Comparison of ENCODE assay signal across 21 cellular contexts in genomic region chr9:121654497-121655140, GRCh38. TPM values are rescaled to one million over a fixed set of nuclear protein-coding genes. Genes with fewer than 3 reads are reported as not detected.
DNase-seq lines count a peak whose midpoint lies in the region; TF ChIP-seq lines count a peak whose summit lies in the region.
"Had no signal": no experiment of that assay in that cellular context is flagged by ENCODE, and none has a peak within 500 bp of the region (broad histone marks: within the 10 kb centered on the region; RNA-seq: fewer than 3 reads in every experiment).

No MANE protein-coding gene starts in this region.

- no peak for TF ChIP-seq CTCF in Loucy (conservative IDR thresholded peaks at IDR 0.05; ENCODE audit: low read length)
- no peak for TF ChIP-seq CTCF in neural crest cell (conservative IDR thresholded peaks at IDR 0.05)

- H3K9me3 ChIP-seq in Loucy (ENCODE audit: insufficient read depth, low read depth, low read length): no peaks in the 10 kb centered on the region
- H3K9me3 ChIP-seq in subcutaneous abdominal adipose tissue (ENCODE audit: control insufficient read depth in 5 of 5, low read length in 5 of 5): no peaks in the 10 kb centered on the region
- H3K9me3 ChIP-seq: BLaER1 treated with 17β-estradiol and CSF1 and Interleukin-3, amounts not matched to agents 10 nM and 100 nM; Peyer's patch; testis had no signal

- no peaks in the 10 kb centered on the region for H4K20me1 ChIP-seq in Loucy (ENCODE audit: insufficient read depth, low read length, poor library complexity, severe bottlenecking)

- H2AFZ ChIP-seq in Loucy (ENCODE audit: low read length): no peak overlapping the region

- peak overlapping the region; percentile 5 for H3K4me2 ChIP-seq in Loucy (ENCODE audit: low read depth, low read length, poor library complexity, severe bottlenecking)

- H3K4me1 Mint-ChIP-seq in neural crest cell: peaks cover 40% of the 10 kb centered on the region

- H3K4me1 ChIP-seq in Loucy (ENCODE audit: insufficient read depth, low read length, poor library complexity, severe bottlenecking) (peaks cover 42% of the 10 kb centered on the region), subcutaneous abdominal adipose tissue (ENCODE audit: control insufficient read depth in 5 of 5, insufficient read depth in 5 of 5, low read length in 5 of 5) (peaks cover 5 to 88% (median 46%) of the 10 kb centered on the region in 5 donors)

- peak overlapping the region; percentile 69 for H3K4me3 Mint-ChIP-seq in neural crest cell
- H3K4me3 Mint-ChIP-seq: activated CD8-positive, alpha-beta T cell treated with anti-CD3 and anti-CD28 coated beads for 36 hours; immature natural killer cell had no signal

- no peaks in the 10 kb centered on the region for H3K9me2 ChIP-seq in Loucy (replicated peaks; ENCODE audit: low read depth, low read length)

- DNase-seq in cerebellar cortex (ENCODE audit: low spot score) (peak; percentile 74), neural crest cell (ENCODE audit: low read depth, low spot score) (no peak), islet precursor cell (no peak), GDM1 (lab: John Stamatoyannopoulos, UW) (no peak), inferior parietal cortex (ENCODE audit: extremely low spot score) (no peak)
- DNase-seq: activated CD8-positive, alpha-beta T cell treated with anti-CD3 and anti-CD28 coated beads for 36 hours; activated naive CD4-positive, alpha-beta T cell treated with anti-CD3 and anti-CD28 coated beads, Interleukin-2, amount 50 U/mL, for 16 hours; hypothalamus; immature natural killer cell; NCI-H2029; NCI-H526 treated with DMSO at 0.1 percent for 48 hours; nucleus accumbens; stimulated activated naive CD4-positive, alpha-beta T cell; SW 1271; testis had no signal

- H3K27me3 ChIP-seq in Loucy (ENCODE audit: insufficient read depth, low read length, poor library complexity, severe bottlenecking): no peaks in the 10 kb centered on the region
- peaks cover 0 to 4% (median 0%) of the 10 kb centered on the region in 5 donors for H3K27me3 ChIP-seq in subcutaneous abdominal adipose tissue (ENCODE audit: control insufficient read depth in 5 of 5, insufficient read depth in 4 of 5, low read length in 5 of 5)
- H3K27me3 ChIP-seq: testis had no signal

- H3K36me3 Mint-ChIP-seq in neural crest cell (ENCODE audit: low read depth): no peaks in the 10 kb centered on the region
- H3K36me3 Mint-ChIP-seq: immature natural killer cell had no signal

- H3K27me3 Mint-ChIP-seq in neural crest cell (ENCODE audit: low read depth): peaks cover 6% of the 10 kb centered on the region

- H3F3A ChIP-seq in Loucy (ENCODE audit: low read depth): no peaks in the 10 kb centered on the region

- no peaks in the 10 kb centered on the region for H3K9me3 Mint-ChIP-seq in neural crest cell
- H3K9me3 Mint-ChIP-seq: activated CD8-positive, alpha-beta T cell treated with anti-CD3 and anti-CD28 coated beads for 36 hours; activated T-helper 2 cell treated with anti-CD3 and anti-CD28 coated beads, Interferon-gamma antibody, Interleukin-2, Interleukin-4, amounts not matched to agents 10 μg/mL and 5 μg/mL and 100 μg/mL, durations not matched to agents 14 hours and 24 hours and 36 hours; brain; immature natural killer cell had no signal

- H3K27ac Mint-ChIP-seq in neural crest cell (ENCODE audit: unreplicated experiment): no peak overlapping the region
- H3K27ac Mint-ChIP-seq: activated CD8-positive, alpha-beta T cell treated with anti-CD3 and anti-CD28 coated beads for 36 hours; activated T-helper 2 cell treated with anti-CD3 and anti-CD28 coated beads, Interferon-gamma antibody, Interleukin-2, Interleukin-4, amounts not matched to agents 10 μg/mL and 5 μg/mL and 100 μg/mL, durations not matched to agents 14 hours and 24 hours and 36 hours; brain; immature natural killer cell had no signal

- H3K4me3 ChIP-seq in Loucy (ENCODE audit: low read length, poor library complexity, severe bottlenecking) (no peak overlapping the region), subcutaneous abdominal adipose tissue (ENCODE audit: low read depth in 1 of 5, low read length in 5 of 5) (no peak overlapping the region)
- H3K4me3 ChIP-seq: BLaER1 treated with 17β-estradiol and CSF1 and Interleukin-3, amounts not matched to agents 10 nM and 100 nM; Peyer's patch; testis had no signal

- H3K27ac ChIP-seq in subcutaneous abdominal adipose tissue (ENCODE audit: low read depth, low read length): peak overlapping the region; percentile 85
- H3K27ac ChIP-seq: BLaER1 treated with 17β-estradiol and CSF1 and Interleukin-3, amounts not matched to agents 10 nM and 100 nM; testis had no signal

- no peaks in the 10 kb centered on the region for H3K36me3 ChIP-seq in Loucy (ENCODE audit: insufficient read depth, low read length)
- peaks cover 0 to 6% (median 0%) of the 10 kb centered on the region in 5 donors for H3K36me3 ChIP-seq in subcutaneous abdominal adipose tissue (ENCODE audit: control insufficient read depth in 5 of 5, insufficient read depth in 5 of 5, low read length in 5 of 5)
- H3K36me3 ChIP-seq: BLaER1 treated with 17β-estradiol and CSF1 and Interleukin-3, amounts not matched to agents 10 nM and 100 nM; Peyer's patch had no signal

- H3K9ac ChIP-seq in Loucy (ENCODE audit: low read depth, low read length, poor library complexity, severe bottlenecking) (no peak overlapping the region), subcutaneous abdominal adipose tissue (ENCODE audit: low read length in 5 of 5) (no peak overlapping the region)
- H3K9ac ChIP-seq: BLaER1 treated with 17β-estradiol and CSF1 and Interleukin-3, amounts not matched to agents 10 nM and 100 nM had no signal

- H3K79me2 ChIP-seq in Loucy (ENCODE audit: insufficient read depth, low read length): peaks cover 18% of the 10 kb centered on the region; the same call in 1 of the 2 replicates

RNA-seq across cellular contexts. Expression of gene DAB2IP, which starts 3.2 kb away (rescaled TPM):
- total RNA-seq in neural crest cell: 46.4 and 48.3 TPM in 2 replicates
- total RNA-seq: activated T-helper 2 cell treated with anti-CD3 and anti-CD28 coated beads, Interferon-gamma antibody, Interleukin-2, Interleukin-4, amounts not matched to agents 10 μg/mL and 5 μg/mL and 100 μg/mL, durations not matched to agents 14 hours and 24 hours and 36 hours had no signal
